Comparison of ENCODE assay signal across 10 cellular contexts in genomic region chr13:28337196-28338045, GRCh38.
DNase-seq lines count a peak whose midpoint lies in the region; ATAC-seq, FAIRE-seq and TF ChIP-seq lines count a peak whose summit lies in the region.
"Had no signal": no experiment of that assay in that cellular context is flagged by ENCODE, and none has a peak within 500 bp of the region (broad histone marks: within the 10 kb centered on the region; RNA-seq: fewer than 3 reads in every experiment).

No MANE protein-coding gene starts in this region.

- no peak overlapping the region for H3K4me3 Mint-ChIP-seq in CD4-positive, alpha-beta memory T cell

- H3K9me3 Mint-ChIP-seq in CD4-positive, alpha-beta memory T cell: no peaks in the 10 kb centered on the region

- H3K4me1 ChIP-seq in heart right ventricle: peaks cover 11 to 72% (median 33%) of the 10 kb centered on the region in 9 donors
- no peaks in the 10 kb centered on the region for H3K4me1 ChIP-seq in smooth muscle cell (ENCODE audit: low read depth)
- H3K4me1 ChIP-seq in CD4-positive, alpha-beta memory T cell (ENCODE audit: insufficient read depth, low read length): no peaks in the 10 kb centered on the region

- H3K27ac Mint-ChIP-seq in CD4-positive, alpha-beta memory T cell: peak overlapping the region in 1 of 7 donors; percentile 69

- peaks cover 31% of the 10 kb centered on the region for H3F3A ChIP-seq in smooth muscle cell (ENCODE audit: low read depth)

- no peak overlapping the region for H3K4me3 ChIP-seq in heart right ventricle
- no peak overlapping the region for H3K4me3 ChIP-seq in smooth muscle cell
- no peak overlapping the region for H3K4me3 ChIP-seq in CD4-positive, alpha-beta memory T cell (ENCODE audit: low read length in 2 of 2)
- H3K4me3 ChIP-seq: PC-9, vagina had no signal

- H4K20me1 ChIP-seq in smooth muscle cell (ENCODE audit: low read depth): no peaks in the 10 kb centered on the region

- H3K27me3 ChIP-seq in heart right ventricle (peaks cover 0 to 49% (median 0%) of the 10 kb centered on the region in 7 donors), smooth muscle cell (ENCODE audit: low read depth) (no peaks in the 10 kb centered on the region)
- no peaks in the 10 kb centered on the region for H3K27me3 ChIP-seq in CD4-positive, alpha-beta memory T cell (ENCODE audit: insufficient read depth, low read length)
- H3K27me3 ChIP-seq: vagina had no signal

- H3K27ac ChIP-seq in heart right ventricle: peak overlapping the region in 9 of 10 donors; percentile 34 to 80 (median 43)
- peak overlapping the region; percentile 84 for H3K27ac ChIP-seq in smooth muscle cell (ENCODE audit: low read depth)
- H3K27ac ChIP-seq in CD4-positive, alpha-beta memory T cell (ENCODE audit: low read depth, low read length): no peak overlapping the region
- H3K27ac ChIP-seq: PC-9, vagina had no signal

- TF ChIP-seq CTCF in heart right ventricle (IDR thresholded peaks at IDR 0.05): no peak
- TF ChIP-seq CTCF in smooth muscle cell (IDR thresholded peaks at IDR 0.05; ENCODE audit: borderline replicate concordance, insufficient read depth, poor library complexity, severe bottlenecking): no peak

- no peaks in the 10 kb centered on the region for H3K9me3 ChIP-seq in heart right ventricle
- no peaks in the 10 kb centered on the region for H3K9me3 ChIP-seq in smooth muscle cell (replicated peaks; ENCODE audit: low read depth)
- no peaks in the 10 kb centered on the region for H3K9me3 ChIP-seq in CD4-positive, alpha-beta memory T cell (ENCODE audit: control insufficient read depth in 1 of 2, low read length in 2 of 2)
- H3K9me3 ChIP-seq: vagina had no signal

- H3K4me1 Mint-ChIP-seq in CD4-positive, alpha-beta memory T cell: peaks cover 0 to 4% (median 0%) of the 10 kb centered on the region in 4 donors

- no peak for FAIRE-seq in GM19239 (lab: Jason Lieb, UNC)

- H3K4me2 ChIP-seq in smooth muscle cell: peak overlapping the region; percentile 57

- no peak overlapping the region for H3K9ac ChIP-seq in smooth muscle cell (ENCODE audit: low read depth)

- peak; percentile 13 to 54 (median 40) for ATAC-seq in heart right ventricle

- intact Hi-C loops in heart right ventricle (cut with DNase I): loop anchor here in 1 of 10 donors (2.0 kb wide), 1 partner anchor 21 kb away; no protein-coding TSS in a partner anchor
- intact Hi-C loops in CD4-positive, alpha-beta memory T cell (cut with micrococcal nuclease): no loop called here

- no peaks in the 10 kb centered on the region for H3K36me3 Mint-ChIP-seq in CD4-positive, alpha-beta memory T cell

- H3K79me2 ChIP-seq in smooth muscle cell (ENCODE audit: low read depth): no peaks in the 10 kb centered on the region

- POLR2A ChIA-PET in CD4-positive, alpha-beta memory T cell (lab: Charles Lee; ENCODE audit: partially characterized antibody): no interaction called here

- DNase-seq in HCEC 1CT (peak; percentile 87), amniotic epithelial cell (ENCODE audit: low read depth) (peak; percentile 68), heart right ventricle (peak in 1 of 2 donors; percentile 27), smooth muscle cell (lab: John Stamatoyannopoulos, UW; ENCODE audit: unreplicated experiment) (no peak), GM19239 (ENCODE audit: insufficient read length, low spot score) (no peak), superior temporal gyrus (ENCODE audit: extremely low spot score) (no peak)
- DNase-seq in CD4-positive, alpha-beta memory T cell: no peak
- DNase-seq: NCI-H1092 treated with DMSO at 0.1 percent for 48 hours, PC-9 had no signal

- peaks cover 1 to 7% of the 10 kb centered on the region in 2 donors for H3K27me3 Mint-ChIP-seq in CD4-positive, alpha-beta memory T cell

- CTCF ChIA-PET in CD4-positive, alpha-beta memory T cell (lab: Charles Lee; ENCODE audit: partially characterized antibody): interaction anchor here (1.0 kb wide), 1 partner anchor 13 kb away, joined by 3 read pairs; no protein-coding TSS in a partner anchor

- H3K36me3 ChIP-seq in heart right ventricle (peaks cover 0 to 59% (median 0%) of the 10 kb centered on the region in 9 donors), smooth muscle cell (ENCODE audit: low read depth) (no peaks in the 10 kb centered on the region)
- H3K36me3 ChIP-seq in CD4-positive, alpha-beta memory T cell (ENCODE audit: insufficient read depth, low read length): no peaks in the 10 kb centered on the region
- H3K36me3 ChIP-seq: vagina had no signal

- H2AFZ ChIP-seq in smooth muscle cell (ENCODE audit: low read depth): no peak overlapping the region
- H2AFZ ChIP-seq: PC-9 had no signal

- 38 to 46% methylated on average over 4 of the region's 4 CpGs for WGBS in heart right ventricle, 2 donors
- WGBS in smooth muscle cell (ENCODE audit: low lambda C conversion rate): 25% methylated on average over 4 of the region's 4 CpGs

Comparison
In these comparisons a context has a peak if more than half of its experiments do, and no peak if none do; other contexts are left out.
1. DNase-seq: peak in HCEC 1CT (single experiment) and amniotic epithelial cell (single experiment); none in smooth muscle cell (single experiment), CD4-positive, alpha-beta memory T cell (0 of 5), GM19239 (single experiment) and superior temporal gyrus (single experiment).